29 cellular contexts compared by ENCODE assay signal in genomic region chr2:101293544-101293943, GRCh38.
"Had no signal": no experiment of that assay in that cellular context is flagged by ENCODE, and none has a peak within 500 bp of the region (broad histone marks: within the 10 kb centered on the region; RNA-seq: fewer than 3 reads in every experiment).

No MANE protein-coding gene starts in this region.

- H3K27ac ChIP-seq: RWPE1, VCaP had no signal

- H3K27me3 Mint-ChIP-seq: activated CD4-positive, alpha-beta memory T cell treated with anti-CD3 and anti-CD28 coated beads, Interleukin-2, amount 10 ng/mL, durations not matched to agents 7 days and 5 days; activated CD8-positive, alpha-beta memory T cell treated with anti-CD3 and anti-CD28 coated beads, Interleukin-2, amount 10 ng/mL, durations not matched to agents 7 days and 5 days; activated naive CD4-positive, alpha-beta T cell treated with anti-CD3 and anti-CD28 coated beads, Interleukin-2, amount 50 U/mL, for 24 hours; brain; central memory CD8-positive, alpha-beta T cell had no signal

- H3K9me3 Mint-ChIP-seq: activated CD4-positive, alpha-beta memory T cell treated with anti-CD3 and anti-CD28 coated beads, Interleukin-2, amount 10 ng/mL, durations not matched to agents 7 days and 5 days; activated naive CD4-positive, alpha-beta T cell treated with anti-CD3 and anti-CD28 coated beads, Interleukin-2, amount 50 U/mL, for 24 hours; central memory CD8-positive, alpha-beta T cell had no signal

- H3K4me3 Mint-ChIP-seq: activated CD4-positive, alpha-beta memory T cell treated with anti-CD3 and anti-CD28 coated beads, Interleukin-2, amount 10 ng/mL, durations not matched to agents 7 days and 5 days; activated CD8-positive, alpha-beta memory T cell treated with anti-CD3 and anti-CD28 coated beads, Interleukin-2, amount 10 ng/mL, durations not matched to agents 7 days and 5 days; activated naive CD4-positive, alpha-beta T cell treated with anti-CD3 and anti-CD28 coated beads, Interleukin-2, amount 50 U/mL, for 24 hours; brain; central memory CD8-positive, alpha-beta T cell had no signal

- H3K4me3 ChIP-seq: K562 had no signal

- H3K27ac Mint-ChIP-seq: activated CD4-positive, alpha-beta memory T cell treated with anti-CD3 and anti-CD28 coated beads, Interleukin-2, amount 10 ng/mL, durations not matched to agents 7 days and 5 days; activated CD8-positive, alpha-beta memory T cell treated with anti-CD3 and anti-CD28 coated beads, Interleukin-2, amount 10 ng/mL, durations not matched to agents 7 days and 5 days; activated naive CD4-positive, alpha-beta T cell treated with anti-CD3 and anti-CD28 coated beads, Interleukin-2, amount 50 U/mL, for 24 hours; brain had no signal

- DNase-seq: activated CD4-positive, alpha-beta memory T cell treated with anti-CD3 and anti-CD28 coated beads, Interleukin-2, amount 10 ng/mL, durations not matched to agents 7 days and 5 days; activated CD4-positive, alpha-beta T cell treated with anti-CD3 and anti-CD28 coated beads for 1 hour; activated CD4-positive, alpha-beta T cell treated with anti-CD3 and anti-CD28 coated beads for 48 hours; activated CD4-positive, CD25-positive, alpha-beta regulatory T cell; activated CD8-positive, alpha-beta memory T cell treated with anti-CD3 and anti-CD28 coated beads for 24 hours; activated CD8-positive, alpha-beta memory T cell treated with anti-CD3 and anti-CD28 coated beads, Interleukin-2, amount 10 ng/mL, durations not matched to agents 7 days and 5 days; activated CD8-positive, alpha-beta memory T cell treated with anti-CD3 and anti-CD28 coated beads, Interleukin-2, amount 50 U/mL, for 48 hours; activated effector memory CD4-positive, alpha-beta T cell treated with Interleukin-2 at 50 U/mL for 16 hours; activated T-cell treated with anti-CD3 and anti-CD28 coated beads, Interleukin-2, amount 50 U/mL, for 48 hours; anterior cingulate cortex; NCI-H1105; NCI-H1417 treated with DMSO at 0.1 percent for 48 hours; NCI-H187 treated with DMSO at 0.1 percent for 48 hours; NCI-H2081; NCI-H345; NCI-H524 treated with DMSO at 0.1 percent for 48 hours; NK-92 treated with Interleukin-12 subunit alpha and Interleukin-12 subunit beta, amount 100 ng/mL, for 24 hours; PC-3; SW 1271; T-helper 1 cell; T-helper 2 cell; T-helper 9 cell had no signal

- ATAC-seq: activated CD8-positive, alpha-beta memory T cell treated with anti-CD3 and anti-CD28 coated beads, Interleukin-2, amount 10 ng/mL, durations not matched to agents 7 days and 5 days; K562; PC-3; Right ventricle myocardium inferior had no signal
